In the genomic region with DNA sequence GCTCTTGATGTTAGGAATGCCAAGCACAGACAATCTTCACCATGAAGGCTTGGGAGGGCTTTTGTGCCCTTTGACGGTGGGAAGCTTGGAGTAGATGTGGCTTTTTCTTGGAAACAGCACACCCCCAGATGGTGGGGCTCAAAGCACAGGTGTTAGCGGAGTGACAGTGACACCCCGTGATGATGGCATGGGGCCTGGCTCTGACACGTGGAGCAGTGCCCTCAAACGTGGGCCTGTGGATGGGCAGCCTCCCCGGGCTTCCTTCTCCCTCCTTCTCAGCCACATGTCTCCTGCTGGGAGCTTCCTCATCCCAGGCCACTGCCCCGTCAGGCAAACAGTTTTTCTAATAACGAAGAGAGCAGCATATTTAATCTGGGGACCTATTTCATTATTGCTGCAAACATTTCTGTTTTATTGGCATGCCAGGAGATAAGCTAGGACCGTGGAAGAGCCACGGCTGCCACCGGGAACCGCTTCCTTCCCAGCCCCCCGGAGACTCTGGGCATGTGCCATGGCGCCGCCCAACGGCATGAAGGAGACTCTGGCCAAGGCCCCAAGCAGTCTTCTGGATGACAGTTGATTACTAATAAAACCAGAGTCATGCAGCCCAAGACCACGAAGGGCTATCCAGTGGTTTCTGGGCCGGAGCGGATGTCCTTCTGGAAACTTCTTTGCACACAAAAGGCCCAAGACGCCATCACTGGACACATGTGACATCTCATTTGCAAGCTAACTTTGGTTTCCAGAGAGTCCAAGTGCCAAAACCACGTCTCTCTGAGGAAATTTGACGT, we compare ENCODE assay signal across 1 cellular context.
TF ChIP-seq lines count a peak whose summit lies in the region.

No MANE protein-coding gene starts in this region.

TF ChIP-seq in IMR-90, 13 proteins besides CTCF, POLR2A, EP300 and RAD21 (continued from another document):
- TF ChIP-seq USF2 (IDR thresholded peaks at IDR 0.05; ENCODE audit: low read depth, low read length) = no peak
- no peak for TF ChIP-seq SMC3 (IDR thresholded peaks at IDR 0.05; ENCODE audit: low read depth, low read length)
- TF ChIP-seq NFE2L2 (IDR thresholded peaks at IDR 0.05; ENCODE audit: low read depth, low read length) = no peak
- TF ChIP-seq, protein P1, sequence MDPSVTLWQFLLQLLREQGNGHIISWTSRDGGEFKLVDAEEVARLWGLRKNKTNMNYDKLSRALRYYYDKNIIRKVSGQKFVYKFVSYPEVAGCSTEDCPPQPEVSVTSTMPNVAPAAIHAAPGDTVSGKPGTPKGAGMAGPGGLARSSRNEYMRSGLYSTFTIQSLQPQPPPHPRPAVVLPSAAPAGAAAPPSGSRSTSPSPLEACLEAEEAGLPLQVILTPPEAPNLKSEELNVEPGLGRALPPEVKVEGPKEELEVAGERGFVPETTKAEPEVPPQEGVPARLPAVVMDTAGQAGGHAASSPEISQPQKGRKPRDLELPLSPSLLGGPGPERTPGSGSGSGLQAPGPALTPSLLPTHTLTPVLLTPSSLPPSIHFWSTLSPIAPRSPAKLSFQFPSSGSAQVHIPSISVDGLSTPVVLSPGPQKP (IDR thresholded peaks at IDR 0.05; ENCODE audit: borderline replicate concordance, low read depth, low read length) = no peak
- no peak for TF ChIP-seq MAZ (IDR thresholded peaks at IDR 0.05; ENCODE audit: borderline replicate concordance, low read depth, low read length)
- TF ChIP-seq RCOR1 (IDR thresholded peaks at IDR 0.05; ENCODE audit: insufficient replicate concordance, low read length) = no peak
